9 cellular contexts compared by ENCODE assay signal in the genomic region with DNA sequence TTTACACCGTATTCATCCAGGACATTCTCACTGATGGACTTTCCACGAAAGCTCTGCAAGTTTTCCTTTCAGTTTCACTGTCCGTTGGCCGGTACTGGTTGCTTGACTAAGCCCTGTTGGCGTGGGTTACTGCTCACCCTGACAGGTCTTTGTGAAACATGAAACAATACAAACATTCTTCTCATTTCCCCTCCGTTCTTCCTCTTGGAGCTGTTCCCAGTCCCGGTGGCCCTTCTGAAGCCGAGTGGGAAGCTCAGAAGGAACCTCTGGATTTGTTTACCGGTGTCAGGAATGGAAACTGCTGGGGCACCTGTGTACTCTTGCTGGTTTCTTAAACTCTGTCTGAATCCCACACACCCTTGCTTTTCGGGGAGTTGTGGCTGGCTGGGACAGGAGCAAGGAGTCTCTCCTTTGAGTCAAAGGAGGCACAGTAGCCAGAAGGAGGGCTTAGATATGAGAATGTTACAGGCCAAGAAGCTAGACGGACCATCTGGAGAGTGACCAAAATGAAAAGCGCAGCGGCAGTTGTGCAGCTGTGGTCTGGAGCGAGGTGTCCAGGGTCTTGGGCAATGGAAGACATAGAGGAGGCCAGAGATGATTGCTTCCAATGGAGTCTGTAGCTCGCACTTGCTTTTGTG. TPM values are rescaled to one million over a fixed set of nuclear protein-coding genes. Genes with fewer than 3 reads are reported as not detected.
DNase-seq lines count a peak whose midpoint lies in the region; ATAC-seq and TF ChIP-seq lines count a peak whose summit lies in the region.
"Had no signal": no experiment of that assay in that cellular context is flagged by ENCODE, and none has a peak within 500 bp of the region (broad histone marks: within the 10 kb centered on the region; RNA-seq: fewer than 3 reads in every experiment).

No MANE protein-coding gene starts in this region.

- no peaks in the 10 kb centered on the region for H3K27me3 ChIP-seq in thoracic aorta (replicated peaks; ENCODE audit: insufficient read depth)

- H3K27ac ChIP-seq in thoracic aorta: peak overlapping the region; percentile 33 to 39

- H3K4me1 ChIP-seq in thoracic aorta (ENCODE audit: control insufficient read depth in 1 of 2, low read depth in 2 of 2): no peaks in the 10 kb centered on the region

- DNase-seq in NCI-H1105 treated with DMSO at 0.1 percent for 48 hours (lab: John Stamatoyannopoulos, UW) (peak; percentile 1), NCI-H1105 (lab: John Stamatoyannopoulos, UW) (no peak), HCEC 1CT (peak; percentile 30), NCI-H460 (ENCODE audit: extremely low read depth, low read depth) (peak; percentile 41), choroid plexus epithelial cell (ENCODE audit: low read depth) (peak; percentile 83), lower leg skin (ENCODE audit: low spot score in 2 of 2) (peak; percentile 62 to 87), thoracic aorta (ENCODE audit: low spot score) (peak; percentile 3), NCI-H82 (lab: John Stamatoyannopoulos, UW) (no peak)
- DNase-seq: DND-41 had no signal

- H3K4me3 ChIP-seq in choroid plexus epithelial cell (ENCODE audit: low read depth, low read length): peak overlapping the region; percentile 38
- H3K4me3 ChIP-seq in lower leg skin (ENCODE audit: low read depth, poor library complexity, severe bottlenecking): no peak overlapping the region
- H3K4me3 ChIP-seq in thoracic aorta: peak overlapping the region; percentile 64

- intact Hi-C loops in lower leg skin (cut with DNase I; ENCODE audit: low total_unique reads): no loop called here

- ATAC-seq in thoracic aorta (ENCODE audit: insufficient number of reproducible peaks, low FRiP score, low read depth): peak; percentile 31

- TF ChIP-seq POLR2A in lower leg skin (IDR thresholded peaks at IDR 0.05): no peak

- TF ChIP-seq CTCF in choroid plexus epithelial cell (conservative IDR thresholded peaks at IDR 0.05; ENCODE audit: low read depth, low read length) (no peak), lower leg skin (IDR thresholded peaks at IDR 0.05) (no peak), thoracic aorta (IDR thresholded peaks at IDR 0.05) (no peak)

- no peaks in the 10 kb centered on the region for H3K36me3 ChIP-seq in thoracic aorta

- 45 to 47% methylated on average over 15 of the region's 15 CpGs for WGBS in lower leg skin, 2 donors

- H3K9me3 ChIP-seq in thoracic aorta: no peaks in the 10 kb centered on the region

RNA-seq across cellular contexts. Expression of gene LYZL2, which starts 45.7 kb away (rescaled TPM):
- total RNA-seq in NCI-H460 (2014; rRNA removed; shearing (Covaris generic)): not detected in 2 replicates
- not detected in 2 replicates for polyA plus RNA-seq in NCI-H460 (2014; cell fraction: nucleus; rRNA removed)
- not detected for total RNA-seq in lower leg skin
- total RNA-seq in thoracic aorta: not detected

Comparison
In these comparisons a context has a peak if more than half of its experiments do, and no peak if none do; other contexts are left out.
1. DNase-seq: peak in NCI-H1105 treated with DMSO at 0.1 percent for 48 hours (single experiment), HCEC 1CT (single experiment), NCI-H460 (single experiment), choroid plexus epithelial cell (single experiment), lower leg skin (2 of 2) and thoracic aorta (single experiment); none in NCI-H1105 (single experiment) and NCI-H82 (single experiment).